In the genomic region with DNA sequence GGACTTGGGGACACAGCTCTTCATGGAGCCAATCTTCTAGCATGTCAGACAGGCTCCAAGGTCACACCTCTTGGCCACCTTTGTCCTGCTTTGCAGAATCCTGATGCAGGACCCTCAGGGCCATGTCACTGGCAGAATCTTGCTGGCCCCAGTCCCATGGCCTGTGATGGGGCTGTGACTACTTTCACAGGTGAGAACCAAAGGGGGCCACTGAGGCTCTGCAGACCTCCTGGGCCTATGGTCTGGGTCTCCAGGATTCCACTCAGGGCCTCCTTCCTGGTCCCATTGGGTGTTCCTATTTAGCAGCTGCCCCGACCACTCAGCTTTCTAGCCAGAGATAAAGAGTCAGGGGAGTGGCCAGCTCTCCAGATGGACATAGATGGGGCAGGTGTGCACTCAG, we compare ENCODE assay signal across 21 cellular contexts.
DNase-seq lines count a peak whose midpoint lies in the region; ATAC-seq and TF ChIP-seq lines count a peak whose summit lies in the region.
"Had no signal": no experiment of that assay in that cellular context is flagged by ENCODE, and none has a peak within 500 bp of the region (broad histone marks: within the 10 kb centered on the region; RNA-seq: fewer than 3 reads in every experiment).

No MANE protein-coding gene starts in this region.

- H3K4me3 ChIP-seq in right atrium auricular region (no peak overlapping the region), sigmoid colon (no peak overlapping the region)
- H3K4me3 ChIP-seq in naive thymus-derived CD4-positive, alpha-beta T cell (ENCODE audit: low read length) = no peak overlapping the region
- H3K4me3 ChIP-seq: A549; BLaER1 treated with 17β-estradiol and CSF1 and Interleukin-3, amounts not matched to agents 10 nM and 100 nM; HAP-1 had no signal

- H3K4me1 Mint-ChIP-seq in naive thymus-derived CD4-positive, alpha-beta T cell = no peaks in the 10 kb centered on the region
- H3K4me1 Mint-ChIP-seq: CD4-positive, alpha-beta memory T cell had no signal

- H3K36me3 Mint-ChIP-seq in naive thymus-derived CD4-positive, alpha-beta T cell = peaks cover 0 to 13% (median 5%) of the 10 kb centered on the region in 5 donors

- CTCF ChIA-PET in naive thymus-derived CD4-positive, alpha-beta T cell (lab: Charles Lee) = no interaction called here

- peaks cover 0 to 12% (median 8%) of the 10 kb centered on the region in 5 donors for H3K27me3 Mint-ChIP-seq in naive thymus-derived CD4-positive, alpha-beta T cell

- H3K36me3 ChIP-seq in right atrium auricular region (no peaks in the 10 kb centered on the region), sigmoid colon (no peaks in the 10 kb centered on the region)
- H3K36me3 ChIP-seq in naive thymus-derived CD4-positive, alpha-beta T cell (ENCODE audit: control insufficient read depth in 2 of 3, insufficient read depth in 3 of 3, low read length in 3 of 3) = no peaks in the 10 kb centered on the region
- H3K36me3 ChIP-seq: BE2C, HAP-1 had no signal

- DNase-seq in cardiac septum (ENCODE audit: low spot score) = peak; percentile 44
- no peak for DNase-seq in right atrium auricular region (ENCODE audit: low spot score)
- DNase-seq in mesenteric fat pad (ENCODE audit: low spot score) = peak; percentile 57
- DNase-seq in sigmoid colon = peak; percentile 56
- no peak for DNase-seq in naive thymus-derived CD4-positive, alpha-beta T cell
- DNase-seq in 8988T = no peak
- DNase-seq: ACHN; AML-193; BE2C; Calu3; CD4-positive, alpha-beta memory T cell; COR-L47; DMS53; DMS79 treated with DMSO at 0.1 percent for 48 hours; GF-D8; GOT3 had no signal

- peaks cover 0 to 42% (median 14%) of the 10 kb centered on the region in 11 donors for H3K9me3 Mint-ChIP-seq in naive thymus-derived CD4-positive, alpha-beta T cell

- TF ChIP-seq EP300 in sigmoid colon (IDR thresholded peaks at IDR 0.05) = no peak

- intact Hi-C loops in cardiac septum (cut with DNase I) = no loop called here
- intact Hi-C loops in sigmoid colon (cut with DNase I) = no loop called here
- intact Hi-C loops in naive thymus-derived CD4-positive, alpha-beta T cell (cut with micrococcal nuclease) = no loop called here

- H3K27me3 ChIP-seq in right atrium auricular region (no peaks in the 10 kb centered on the region), sigmoid colon (peaks cover 0 to 9% (median 0%) of the 10 kb centered on the region in 3 donors)
- no peaks in the 10 kb centered on the region for H3K27me3 ChIP-seq in naive thymus-derived CD4-positive, alpha-beta T cell (ENCODE audit: control insufficient read depth in 2 of 2, insufficient read depth in 2 of 2, low read length in 2 of 2)
- H3K27me3 ChIP-seq: BE2C; BLaER1 treated with 17β-estradiol and CSF1 and Interleukin-3, amounts not matched to agents 10 nM and 100 nM had no signal

- H3K4me1 ChIP-seq in right atrium auricular region (no peaks in the 10 kb centered on the region), sigmoid colon (no peaks in the 10 kb centered on the region)
- no peaks in the 10 kb centered on the region for H3K4me1 ChIP-seq in naive thymus-derived CD4-positive, alpha-beta T cell (ENCODE audit: control insufficient read depth in 2 of 2, insufficient read depth in 2 of 2, low read length in 2 of 2)
- H3K4me1 ChIP-seq: A549; BE2C; BLaER1 treated with 17β-estradiol and CSF1 and Interleukin-3, amounts not matched to agents 10 nM and 100 nM; HAP-1 had no signal

- H3K9me3 ChIP-seq in right atrium auricular region = peaks cover 5 to 20% of the 10 kb centered on the region in 2 donors
- peaks cover 4 to 16% (median 13%) of the 10 kb centered on the region in 4 donors for H3K9me3 ChIP-seq in sigmoid colon
- peaks cover 0 to 36% (median 3%) of the 10 kb centered on the region in 3 experiments for H3K9me3 ChIP-seq in naive thymus-derived CD4-positive, alpha-beta T cell (ENCODE audit: control insufficient read depth in 2 of 3, low read length in 3 of 3)
- H3K9me3 ChIP-seq: A549, BE2C, HAP-1 had no signal

- POLR2A ChIA-PET in naive thymus-derived CD4-positive, alpha-beta T cell (lab: Charles Lee) = no interaction called here

- TF ChIP-seq CTCF in right atrium auricular region (IDR thresholded peaks at IDR 0.05) = no peak
- no peak for TF ChIP-seq CTCF in sigmoid colon (IDR thresholded peaks at IDR 0.05)

- 83 to 84% methylated on average over 1 of the region's 1 CpG for WGBS in sigmoid colon, 2 donors

- no peak for ATAC-seq in naive thymus-derived CD4-positive, alpha-beta T cell
- ATAC-seq in GM18858 (IDR thresholded peaks at IDR 0.05; ENCODE audit: unreplicated experiment) = no peak
- ATAC-seq: A549 had no signal

- H3K27ac Mint-ChIP-seq in naive thymus-derived CD4-positive, alpha-beta T cell = no peak overlapping the region
- H3K27ac Mint-ChIP-seq: CD4-positive, alpha-beta memory T cell had no signal

- H3K27ac ChIP-seq in right atrium auricular region (no peak overlapping the region), sigmoid colon (no peak overlapping the region)
- H3K27ac ChIP-seq in naive thymus-derived CD4-positive, alpha-beta T cell (ENCODE audit: low read depth, low read length) = no peak overlapping the region
- H3K27ac ChIP-seq: 22Rv1; A549; BLaER1 treated with 17β-estradiol and CSF1 and Interleukin-3, amounts not matched to agents 10 nM and 100 nM had no signal

- H3K4me3 Mint-ChIP-seq in naive thymus-derived CD4-positive, alpha-beta T cell = no peak overlapping the region
- H3K4me3 Mint-ChIP-seq: CD4-positive, alpha-beta memory T cell had no signal

- TF ChIP-seq POLR2A in sigmoid colon (IDR thresholded peaks at IDR 0.05) = no peak

Comparison
In these comparisons a context has a peak if more than half of its experiments do, and no peak if none do; other contexts are left out.
1. DNase-seq: peak in cardiac septum (single experiment), mesenteric fat pad (single experiment) and sigmoid colon (single experiment); none in right atrium auricular region (single experiment), naive thymus-derived CD4-positive, alpha-beta T cell (0 of 9) and 8988T (single experiment).